ENCODE assay signal across 1 cellular context in genomic region chr3:179018808-179019207, GRCh38.
TF ChIP-seq lines count a peak whose summit lies in the region.

No MANE protein-coding gene starts in this region.

TF ChIP-seq in GM12878, 131 proteins besides CTCF, POLR2A, EP300 and RAD21 (continued from another document):
- TF ChIP-seq ATF7 (IDR thresholded peaks at IDR 0.05; ENCODE audit: low read depth) (peak; percentile 45; the same call in 1 of the 2 replicates), SPI1 (IDR thresholded peaks at IDR 0.05; ENCODE audit: borderline replicate concordance, insufficient read depth, low read depth, low read length) (peak; percentile 65; the same call in 1 of the 2 replicates), MTA2 (IDR thresholded peaks at IDR 0.05; ENCODE audit: low read depth) (peak; percentile 51; the same call in 1 of the 2 replicates), MYC (IDR thresholded peaks at IDR 0.05; ENCODE audit: insufficient read depth, insufficient read length, insufficient replicate concordance, low read length, severe bottlenecking) (no peak), E2F4 (IDR thresholded peaks at IDR 0.05; ENCODE audit: low read depth, low read length) (no peak), ZNF592 (IDR thresholded peaks at IDR 0.05) (no peak), NR2F1 (conservative IDR thresholded peaks at IDR 0.05) (peak; percentile 31; the same call in 1 of the 2 replicates)
